ENCODE assay signal across 1 cellular context in the genomic region with DNA sequence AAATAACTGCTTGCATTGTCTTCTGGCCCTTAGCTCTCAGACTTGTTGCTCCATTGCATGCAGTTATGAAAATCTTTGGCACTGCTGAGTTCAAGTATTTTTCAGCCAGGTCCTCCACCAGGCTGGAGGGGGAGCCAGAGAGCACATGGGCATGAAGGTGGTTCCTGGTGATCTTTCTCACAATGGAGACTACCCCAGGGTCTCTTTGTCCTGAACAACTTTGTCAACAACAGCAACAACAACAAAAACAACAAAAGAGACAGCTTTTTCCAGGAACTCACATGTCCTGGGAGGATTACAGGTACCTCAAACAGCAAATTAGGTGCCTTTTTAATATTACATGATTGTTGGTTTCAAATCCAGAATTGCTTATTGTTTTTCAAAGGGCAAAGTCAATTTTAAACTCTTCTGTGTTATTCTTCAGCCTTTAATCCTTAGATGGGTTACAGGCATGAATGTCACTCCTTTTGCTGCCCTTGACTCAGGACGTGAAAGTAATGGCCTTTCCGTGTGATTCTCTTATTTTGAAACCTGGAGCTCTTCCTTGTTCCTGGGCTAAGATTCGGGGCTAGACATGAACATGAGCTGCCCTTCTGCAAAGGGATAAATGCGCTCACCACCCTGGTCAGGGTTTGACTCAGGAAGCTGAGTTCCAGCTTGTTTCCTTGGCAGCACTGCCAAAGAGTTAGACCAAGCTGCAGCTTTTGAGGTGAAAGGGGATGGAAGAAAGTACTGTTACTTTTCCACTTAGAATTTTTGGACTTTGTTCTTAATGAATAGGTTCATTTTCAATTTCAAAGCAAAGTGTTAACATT.
TF ChIP-seq lines count a peak whose summit lies in the region.

No MANE protein-coding gene starts in this region.

TF ChIP-seq in IMR-90, 13 proteins besides CTCF, POLR2A, EP300 and RAD21 (continued from another document):
- TF ChIP-seq SMC3 (IDR thresholded peaks at IDR 0.05; ENCODE audit: low read depth, low read length), result peak; percentile 45
- no peak for TF ChIP-seq FOS (IDR thresholded peaks at IDR 0.05; ENCODE audit: low read depth, low read length)
